1 cellular context compared by ENCODE assay signal in the genomic region with DNA sequence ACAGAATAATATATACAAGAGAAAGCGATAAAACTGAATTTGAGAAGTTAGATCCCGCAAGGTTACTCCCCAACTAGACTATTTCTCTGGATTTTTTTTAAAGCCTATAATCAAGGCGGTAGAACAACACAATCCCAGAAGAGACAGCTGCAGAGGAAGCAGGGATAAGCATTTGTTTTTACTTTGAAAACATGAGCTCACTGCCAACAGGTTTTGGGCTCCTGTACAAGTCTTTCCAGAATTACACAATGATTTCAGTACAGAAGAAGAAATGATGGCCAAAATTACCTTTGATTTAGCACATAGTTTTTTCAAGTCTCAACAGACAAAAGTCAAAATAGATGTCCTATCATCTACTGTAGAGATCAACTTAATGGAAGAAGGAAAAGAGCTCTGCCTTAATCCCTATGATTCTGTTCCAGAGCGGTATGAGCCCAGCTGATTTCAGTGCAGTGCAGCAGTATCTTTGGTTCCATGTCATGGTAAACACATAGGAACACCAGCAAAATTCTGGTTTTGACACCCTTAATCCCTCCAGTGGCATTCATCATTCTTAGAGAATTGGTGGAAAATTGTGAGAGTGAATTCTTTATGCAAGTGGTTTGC.
TF ChIP-seq lines count a peak whose summit lies in the region.

No MANE protein-coding gene starts in this region.

TF ChIP-seq in GM23338, 12 proteins besides CTCF, POLR2A, EP300 and RAD21 (continued from another document):
- TF ChIP-seq, protein P1, sequence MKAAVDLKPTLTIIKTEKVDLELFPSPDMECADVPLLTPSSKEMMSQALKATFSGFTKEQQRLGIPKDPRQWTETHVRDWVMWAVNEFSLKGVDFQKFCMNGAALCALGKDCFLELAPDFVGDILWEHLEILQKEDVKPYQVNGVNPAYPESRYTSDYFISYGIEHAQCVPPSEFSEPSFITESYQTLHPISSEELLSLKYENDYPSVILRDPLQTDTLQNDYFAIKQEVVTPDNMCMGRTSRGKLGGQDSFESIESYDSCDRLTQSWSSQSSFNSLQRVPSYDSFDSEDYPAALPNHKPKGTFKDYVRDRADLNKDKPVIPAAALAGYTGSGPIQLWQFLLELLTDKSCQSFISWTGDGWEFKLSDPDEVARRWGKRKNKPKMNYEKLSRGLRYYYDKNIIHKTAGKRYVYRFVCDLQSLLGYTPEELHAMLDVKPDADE (IDR thresholded peaks at IDR 0.05) = no peak
- TF ChIP-seq EZH2 (IDR thresholded peaks at IDR 0.05; ENCODE audit: low read depth, unreplicated experiment) (no peak), CREB1 (CRISPR knock-in tag; IDR thresholded peaks at IDR 0.05; ENCODE audit: low read depth) (no peak), ZNF331 (CRISPR knock-in tag; IDR thresholded peaks at IDR 0.05; ENCODE audit: low read depth) (no peak)
- TF ChIP-seq, protein P2, sequence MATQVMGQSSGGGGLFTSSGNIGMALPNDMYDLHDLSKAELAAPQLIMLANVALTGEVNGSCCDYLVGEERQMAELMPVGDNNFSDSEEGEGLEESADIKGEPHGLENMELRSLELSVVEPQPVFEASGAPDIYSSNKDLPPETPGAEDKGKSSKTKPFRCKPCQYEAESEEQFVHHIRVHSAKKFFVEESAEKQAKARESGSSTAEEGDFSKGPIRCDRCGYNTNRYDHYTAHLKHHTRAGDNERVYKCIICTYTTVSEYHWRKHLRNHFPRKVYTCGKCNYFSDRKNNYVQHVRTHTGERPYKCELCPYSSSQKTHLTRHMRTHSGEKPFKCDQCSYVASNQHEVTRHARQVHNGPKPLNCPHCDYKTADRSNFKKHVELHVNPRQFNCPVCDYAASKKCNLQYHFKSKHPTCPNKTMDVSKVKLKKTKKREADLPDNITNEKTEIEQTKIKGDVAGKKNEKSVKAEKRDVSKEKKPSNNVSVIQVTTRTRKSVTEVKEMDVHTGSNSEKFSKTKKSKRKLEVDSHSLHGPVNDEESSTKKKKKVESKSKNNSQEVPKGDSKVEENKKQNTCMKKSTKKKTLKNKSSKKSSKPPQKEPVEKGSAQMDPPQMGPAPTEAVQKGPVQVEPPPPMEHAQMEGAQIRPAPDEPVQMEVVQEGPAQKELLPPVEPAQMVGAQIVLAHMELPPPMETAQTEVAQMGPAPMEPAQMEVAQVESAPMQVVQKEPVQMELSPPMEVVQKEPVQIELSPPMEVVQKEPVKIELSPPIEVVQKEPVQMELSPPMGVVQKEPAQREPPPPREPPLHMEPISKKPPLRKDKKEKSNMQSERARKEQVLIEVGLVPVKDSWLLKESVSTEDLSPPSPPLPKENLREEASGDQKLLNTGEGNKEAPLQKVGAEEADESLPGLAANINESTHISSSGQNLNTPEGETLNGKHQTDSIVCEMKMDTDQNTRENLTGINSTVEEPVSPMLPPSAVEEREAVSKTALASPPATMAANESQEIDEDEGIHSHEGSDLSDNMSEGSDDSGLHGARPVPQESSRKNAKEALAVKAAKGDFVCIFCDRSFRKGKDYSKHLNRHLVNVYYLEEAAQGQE (IDR thresholded peaks at IDR 0.05; ENCODE audit: unreplicated experiment) = no peak
